ENCODE assay signal across 1 cellular context in genomic region chr1:117812868-117813511, GRCh38.
TF ChIP-seq lines count a peak whose summit lies in the region.

No MANE protein-coding gene starts in this region.

TF ChIP-seq in SK-N-SH, 30 proteins besides CTCF, POLR2A, EP300 and RAD21 (continued from another document):
- TF ChIP-seq EZH2phosphoT487 (IDR thresholded peaks at IDR 0.05; ENCODE audit: borderline replicate concordance, low read depth) (no peak), SIN3A (IDR thresholded peaks at IDR 0.05; ENCODE audit: borderline replicate concordance, low read depth, low read length) (no peak), ELF1 (IDR thresholded peaks at IDR 0.05) (no peak), JUND (IDR thresholded peaks at IDR 0.05) (peak; percentile 23; the same call in 1 of the 2 replicates), YY1 (IDR thresholded peaks at IDR 0.05; ENCODE audit: low read depth) (peak; percentile 23; the same call in 1 of the 2 replicates), RCOR1 (IDR thresholded peaks at IDR 0.05; ENCODE audit: low read length) (no peak), IRF3 (IDR thresholded peaks at IDR 0.05; ENCODE audit: low read depth, low read length) (no peak), MXI1 (IDR thresholded peaks at IDR 0.05; ENCODE audit: low read depth, low read length) (no peak), FOXJ3 (CRISPR knock-in tag; IDR thresholded peaks at IDR 0.05) (no peak), MEF2A (IDR thresholded peaks at IDR 0.05; ENCODE audit: borderline replicate concordance, low read depth) (no peak), TEAD4 (IDR thresholded peaks at IDR 0.05; ENCODE audit: borderline replicate concordance, insufficient read depth) (no peak), RXRA (IDR thresholded peaks at IDR 0.05; ENCODE audit: borderline replicate concordance, low read depth) (no peak), POLR2AphosphoS5 (IDR thresholded peaks at IDR 0.05; ENCODE audit: low read depth, low read length) (peak; percentile 31; the same call in 1 of the 2 replicates), MAX (IDR thresholded peaks at IDR 0.05; ENCODE audit: low read depth) (peak; percentile 25; the same call in 1 of the 2 replicates), FOXM1 (IDR thresholded peaks at IDR 0.05; ENCODE audit: low read depth) (no peak)
TF ChIP-seq in SK-N-SH: peak in this region for 7.
